17 cellular contexts compared by ENCODE assay signal in the genomic region with DNA sequence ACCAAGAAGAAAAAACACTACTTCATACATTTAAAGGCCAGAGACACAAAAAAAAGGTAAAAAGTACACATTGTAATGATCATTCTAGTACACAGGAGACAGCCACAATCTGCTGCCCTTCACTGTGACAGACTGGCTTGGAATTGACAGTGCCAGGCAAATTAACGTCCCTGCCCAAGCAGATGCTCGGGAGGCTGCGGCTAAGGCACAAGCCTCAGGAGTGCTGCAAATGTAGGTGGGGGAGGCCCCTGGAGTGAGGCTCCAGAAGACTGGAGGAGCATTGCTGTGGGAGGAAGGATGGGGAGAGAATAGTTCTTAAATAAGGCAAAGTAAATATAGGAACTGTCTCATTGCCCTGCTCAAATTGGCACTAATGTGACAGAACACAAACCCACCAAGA. TPM values are rescaled to one million over a fixed set of nuclear protein-coding genes. Genes with fewer than 3 reads are reported as not detected.
"Had no signal": no experiment of that assay in that cellular context is flagged by ENCODE, and none has a peak within 500 bp of the region (broad histone marks: within the 10 kb centered on the region; RNA-seq: fewer than 3 reads in every experiment).

No MANE protein-coding gene starts in this region.

- H3K9me3 ChIP-seq: pancreas, tibial artery had no signal

- H3K4me3 Mint-ChIP-seq: activated CD8-positive, alpha-beta memory T cell treated with anti-CD3 and anti-CD28 coated beads, Interleukin-2, amount 10 ng/mL, durations not matched to agents 7 days and 5 days; activated T-cell treated with anti-CD3 and anti-CD28 coated beads, Interleukin-2, amount 50 U/mL, for 24 hours; brain; central memory CD8-positive, alpha-beta T cell had no signal

- H3K4me1 ChIP-seq: pancreas, tibial artery had no signal

- H3K4me1 Mint-ChIP-seq: brain had no signal

- ATAC-seq: activated CD8-positive, alpha-beta memory T cell treated with anti-CD3 and anti-CD28 coated beads, Interleukin-2, amount 10 ng/mL, durations not matched to agents 7 days and 5 days; esophagus mucosa; left lobe of liver; pancreas; SK-N-SH treated with all-trans-retinoic acid at 6 μM for 48 hours had no signal

- H3K27me3 Mint-ChIP-seq: activated CD8-positive, alpha-beta memory T cell treated with anti-CD3 and anti-CD28 coated beads, Interleukin-2, amount 10 ng/mL, durations not matched to agents 7 days and 5 days; activated T-cell treated with anti-CD3 and anti-CD28 coated beads, Interleukin-2, amount 50 U/mL, for 24 hours; brain; central memory CD8-positive, alpha-beta T cell had no signal

- H3K4me3 ChIP-seq: pancreas, skin epidermis, tibial artery had no signal

- H3K27me3 ChIP-seq: pancreas, tibial artery had no signal

- H3K9me3 Mint-ChIP-seq: activated T-cell treated with anti-CD3 and anti-CD28 coated beads, Interleukin-2, amount 50 U/mL, for 24 hours; central memory CD8-positive, alpha-beta T cell had no signal

- H3K27ac Mint-ChIP-seq: activated CD8-positive, alpha-beta memory T cell treated with anti-CD3 and anti-CD28 coated beads, Interleukin-2, amount 10 ng/mL, durations not matched to agents 7 days and 5 days had no signal

- H3K27ac ChIP-seq: pancreas, skin epidermis, tibial artery had no signal

- DNase-seq: activated CD8-positive, alpha-beta memory T cell treated with anti-CD3 and anti-CD28 coated beads, Interleukin-2, amount 10 ng/mL, durations not matched to agents 7 days and 5 days; activated naive CD4-positive, alpha-beta T cell treated with Interleukin-2 at 50 U/mL for 16 hours; activated T-cell treated with anti-CD3 and anti-CD28 coated beads, Interleukin-2, amount 50 U/mL, for 24 hours; amniotic stem cell; dermis blood vessel endothelial cell; pancreas; retina; Right ventricle myocardium superior; stimulated activated CD4-positive, alpha-beta T cell treated with anti-CD3 and anti-CD28 coated beads, Interleukin-4, amount 100 ng/mL, for 4 hours; tibial artery had no signal

RNA-seq across cellular contexts. Expression of gene CYP27C1, which starts 55.3 kb away (rescaled TPM):
- total RNA-seq: activated CD8-positive, alpha-beta memory T cell treated with anti-CD3 and anti-CD28 coated beads, Interleukin-2, amount 10 ng/mL, durations not matched to agents 7 days and 5 days; dermis blood vessel endothelial cell; Right ventricle myocardium superior; T-helper 1 cell treated with Interleukin-12 subunit alpha and Interleukin-12 subunit beta and Interleukin-4 antibody, amounts not matched to agents 30 ng/mL and 1 ng/mL, for 36 hours had no signal
